10 cellular contexts compared by ENCODE assay signal in the genomic region with DNA sequence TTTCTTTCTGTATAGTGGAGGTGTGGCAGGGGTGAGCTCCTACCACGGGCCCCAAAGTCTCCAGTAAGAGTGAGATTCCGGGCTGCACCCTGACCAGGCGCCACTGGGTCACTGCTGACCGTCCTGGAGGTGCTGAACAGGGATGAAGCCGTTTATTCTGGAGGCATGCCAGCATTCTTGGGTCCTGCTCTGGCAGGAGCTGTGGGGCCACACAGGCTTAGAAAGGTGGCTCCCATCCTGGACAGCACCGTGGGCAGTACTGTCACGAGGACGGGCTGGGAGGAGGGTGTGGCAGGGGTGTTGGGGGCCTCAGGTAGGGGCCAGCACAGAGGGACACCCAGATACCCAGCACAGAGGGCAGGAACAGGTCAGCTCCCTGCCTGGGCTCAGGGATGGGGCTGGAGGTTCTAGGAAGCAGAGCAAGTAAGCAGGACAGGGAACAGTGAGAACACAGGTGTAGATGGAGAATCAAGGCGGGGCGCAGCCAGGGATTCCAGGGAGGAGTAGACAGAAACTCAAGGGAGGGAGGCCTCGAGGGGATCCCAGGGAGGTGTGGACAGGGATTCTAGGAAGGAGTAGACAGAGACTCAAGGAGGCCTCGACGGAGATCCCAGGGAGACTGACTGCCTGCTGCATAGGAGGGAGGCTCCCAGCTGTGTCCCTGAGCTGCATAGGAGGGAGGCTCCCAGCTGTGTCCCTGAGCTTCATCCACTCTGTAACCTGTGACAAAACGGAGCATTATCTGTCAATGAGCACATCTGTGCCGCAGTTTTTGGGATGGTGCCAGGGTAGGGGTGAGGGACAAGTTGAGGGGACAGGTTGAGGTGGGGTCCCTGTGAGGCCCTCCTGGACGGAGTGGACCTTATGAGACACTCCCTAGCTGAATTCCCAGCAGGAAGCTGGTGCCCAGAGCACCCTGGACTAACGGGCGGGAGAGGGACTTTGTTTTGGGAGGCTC. TPM values are rescaled to one million over a fixed set of nuclear protein-coding genes. Genes with fewer than 3 reads are reported as not detected.
DNase-seq lines count a peak whose midpoint lies in the region; ATAC-seq and TF ChIP-seq lines count a peak whose summit lies in the region.
"Had no signal": no experiment of that assay in that cellular context is flagged by ENCODE, and none has a peak within 500 bp of the region (broad histone marks: within the 10 kb centered on the region; RNA-seq: fewer than 3 reads in every experiment).

No MANE protein-coding gene starts in this region.

- POLR2A ChIA-PET in GM10248 (lab: Yijun Ruan, JAX): no interaction called here

- intact Hi-C loops in mammary epithelial cell (cut with micrococcal nuclease): no loop called here

- H3K9me3 ChIP-seq in mammary epithelial cell (replicated peaks; ENCODE audit: insufficient read depth, low read length): no peaks in the 10 kb centered on the region

- H3K4me1 Mint-ChIP-seq in osteocyte (ENCODE audit: unreplicated experiment): peaks cover 20% of the 10 kb centered on the region

- H3K27ac ChIP-seq in mammary epithelial cell (ENCODE audit: insufficient read depth, low read depth, low read length): no peak overlapping the region

- 48% methylated on average over 14 of the region's 18 CpGs for WGBS in mammary epithelial cell (ENCODE audit: low coverage, missing lambda C conversion rate)

- peaks cover 80% of the 10 kb centered on the region for H3K27me3 Mint-ChIP-seq in osteocyte (ENCODE audit: unreplicated experiment)

- H3K4me1 ChIP-seq in mammary epithelial cell (ENCODE audit: insufficient read depth, low read length): no peaks in the 10 kb centered on the region

- dilution Hi-C loops in mammary epithelial cell (cut with HindIII; ENCODE audit: low sequenced_read_pairs): no loop called here

- H3K9ac ChIP-seq in mammary epithelial cell (ENCODE audit: insufficient read depth, low read length): no peak overlapping the region

- H3K79me2 ChIP-seq in mammary epithelial cell (ENCODE audit: insufficient read depth, low read length): no peaks in the 10 kb centered on the region

- H3K4me3 ChIP-seq in mammary epithelial cell (replicated peaks in 1 of 3; ENCODE audit: insufficient read depth in 1 of 3, low read depth in 2 of 3, low read length in 3 of 3): no peak overlapping the region

- peaks cover 25% of the 10 kb centered on the region for H3K27me3 ChIP-seq in mammary epithelial cell (ENCODE audit: insufficient read depth, low read length)

- H3K4me2 ChIP-seq in mammary epithelial cell (ENCODE audit: insufficient read depth, low read depth, low read length): no peak overlapping the region

- in situ Hi-C loops in mammary epithelial cell (cut with MboI; ENCODE audit: low sequenced_read_pairs in 2 of 2): no loop called here

- peaks cover 3% of the 10 kb centered on the region for H3K36me3 Mint-ChIP-seq in osteocyte (ENCODE audit: unreplicated experiment)
- H3K36me3 Mint-ChIP-seq: natural killer cell treated with Interleukin-12 subunit alpha and Interleukin-12 subunit beta and Interleukin-15 and Interleukin-18, amount 100 ng/mL, for 72 hours had no signal

- no TSS peak for BruUV-seq in mammary epithelial cell (replicated peaks; lab: Mats Ljungman, UMichigan)

- DNase-seq in GM10248 (ENCODE audit: extremely low spot score) (peak; percentile 15), NCI-H2107 treated with DMSO at 0.1 percent for 48 hours (lab: John Stamatoyannopoulos, UW; ENCODE audit: unreplicated experiment) (peak; percentile 59), mammary epithelial cell (no peak), osteocyte (ENCODE audit: extremely low spot score, unreplicated experiment) (peak; percentile 81), pons (ENCODE audit: low spot score) (no peak)
- DNase-seq in activated CD4-positive, CD25-positive, alpha-beta regulatory T cell treated with anti-CD3 and anti-CD28 coated beads, Interleukin-2, amount 50 U/mL, for 72 hours: no peak

- no peak for ATAC-seq in GM19463 (IDR thresholded peaks at IDR 0.05; ENCODE audit: unreplicated experiment)
- no peak for ATAC-seq in HG03457 (IDR thresholded peaks at IDR 0.05; ENCODE audit: unreplicated experiment)

- no peaks in the 10 kb centered on the region for H3K9me3 Mint-ChIP-seq in osteocyte (ENCODE audit: unreplicated experiment)
- H3K9me3 Mint-ChIP-seq: natural killer cell treated with Interleukin-12 subunit alpha and Interleukin-12 subunit beta and Interleukin-15 and Interleukin-18, amount 100 ng/mL, for 72 hours had no signal

- H4K20me1 ChIP-seq in mammary epithelial cell (ENCODE audit: insufficient read depth, low read length): no peaks in the 10 kb centered on the region

- TF ChIP-seq CTCF in GM10248 (IDR thresholded peaks at IDR 0.05; ENCODE audit: control extremely low read depth, extremely low read depth, low read depth, missing control alignments): no peak
- no peak for TF ChIP-seq CTCF in mammary epithelial cell (conservative IDR thresholded peaks at IDR 0.05 in 1 of 2, IDR thresholded peaks at IDR 0.05 in 1 of 2; ENCODE audit: extremely low read depth in 1 of 2, insufficient read depth in 1 of 2, low read depth in 1 of 2, low read length in 2 of 2)
- TF ChIP-seq CTCF in osteocyte (IDR thresholded peaks at IDR 0.05): no peak

- no peaks in the 10 kb centered on the region for H3K36me3 ChIP-seq in mammary epithelial cell (ENCODE audit: insufficient read depth, low read length)

- no peak overlapping the region for H3K27ac Mint-ChIP-seq in osteocyte (ENCODE audit: unreplicated experiment)
- H3K27ac Mint-ChIP-seq: natural killer cell treated with Interleukin-12 subunit alpha and Interleukin-12 subunit beta and Interleukin-15 and Interleukin-18, amount 100 ng/mL, for 72 hours had no signal

- H3K4me3 Mint-ChIP-seq in osteocyte (ENCODE audit: unreplicated experiment): peak overlapping the region; percentile 69
- H3K4me3 Mint-ChIP-seq: natural killer cell treated with Interleukin-12 subunit alpha and Interleukin-12 subunit beta and Interleukin-15 and Interleukin-18, amount 100 ng/mL, for 72 hours had no signal

- peak overlapping the region; percentile 55 for H2AFZ ChIP-seq in mammary epithelial cell (ENCODE audit: low read depth, low read length)

- CTCF ChIA-PET in GM10248 (lab: Yijun Ruan, JAX): no interaction called here
- CTCF ChIA-PET in mammary epithelial cell (lab: Charles Lee; ENCODE audit: low non-redundant PET): no interaction called here

RNA-seq across cellular contexts. Expression of a gene that starts 1.1 kb away (rescaled TPM):
- 1 to 10 TPM in 1 of 2 donors, under 1 TPM in 1; 0.09 to 1.8 TPM for total RNA-seq in mammary epithelial cell
- polyA plus RNA-seq in mammary epithelial cell: 0.01 TPM
- not detected for polyA minus RNA-seq in mammary epithelial cell
- total RNA-seq in osteocyte: 3.8 and 4.5 TPM in 2 replicates
- total RNA-seq: natural killer cell treated with Interleukin-12 subunit alpha and Interleukin-12 subunit beta and Interleukin-15 and Interleukin-18, amount 100 ng/mL, for 72 hours; T-helper 2 cell treated with Interferon-gamma antibody and Interleukin-4, amounts not matched to agents 100 ng/mL and 5 ng/mL, for 36 hours had no signal

Comparison
In these comparisons a context has a peak if more than half of its experiments do, and no peak if none do; other contexts are left out.
1. DNase-seq: peak in GM10248 (single experiment), NCI-H2107 treated with DMSO at 0.1 percent for 48 hours (single experiment) and osteocyte (single experiment); none in mammary epithelial cell (single experiment), pons (single experiment) and activated CD4-positive, CD25-positive, alpha-beta regulatory T cell treated with anti-CD3 and anti-CD28 coated beads, Interleukin-2, amount 50 U/mL, for 72 hours (single experiment).